Comparison of ENCODE assay signal across 18 cellular contexts in the genomic region with DNA sequence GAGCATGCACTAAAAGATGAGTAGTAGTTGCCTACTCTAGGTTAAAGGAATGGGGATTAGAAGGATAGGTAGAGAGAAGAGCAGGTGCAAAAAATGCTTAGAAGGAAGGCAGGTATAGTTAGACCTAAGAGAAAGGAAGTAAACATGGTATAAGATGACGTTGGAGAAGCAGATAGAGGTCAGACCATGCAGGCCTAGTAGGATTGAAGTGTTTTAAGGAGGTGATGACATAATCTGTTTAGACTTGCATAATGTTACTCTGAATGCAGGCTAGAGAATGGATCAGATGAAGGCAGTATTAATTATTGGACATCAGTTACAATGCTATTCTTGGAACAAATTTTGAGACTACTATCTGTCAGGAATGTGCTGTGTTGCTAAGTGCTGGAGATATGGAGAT. TPM values are rescaled to one million over a fixed set of nuclear protein-coding genes. Genes with fewer than 3 reads are reported as not detected.
DNase-seq lines count a peak whose midpoint lies in the region; ATAC-seq and TF ChIP-seq lines count a peak whose summit lies in the region.
"Had no signal": no experiment of that assay in that cellular context is flagged by ENCODE, and none has a peak within 500 bp of the region (broad histone marks: within the 10 kb centered on the region; RNA-seq: fewer than 3 reads in every experiment).

No MANE protein-coding gene starts in this region.

- H3K9me3 ChIP-seq in HEK293 (ENCODE audit: control insufficient read depth, insufficient read depth, low read depth, low read length): no peaks in the 10 kb centered on the region
- no peaks in the 10 kb centered on the region for H3K9me3 ChIP-seq in T-helper 17 cell (ENCODE audit: control insufficient read depth, low read length, poor library complexity, severe bottlenecking)
- H3K9me3 ChIP-seq in tibial nerve: no peaks in the 10 kb centered on the region
- H3K9me3 ChIP-seq: BLaER1, Caco-2, HAP-1 had no signal

- H3K36me3 Mint-ChIP-seq in T-helper 17 cell (ENCODE audit: low read depth): peaks cover 6% of the 10 kb centered on the region
- H3K36me3 Mint-ChIP-seq: CD4-positive, CD25-positive, alpha-beta regulatory T cell; CD8-positive, alpha-beta T cell had no signal

- H3K4me1 ChIP-seq in HEK293 (ENCODE audit: control insufficient read depth, insufficient read depth, low read length) (no peaks in the 10 kb centered on the region), tibial nerve (no peaks in the 10 kb centered on the region)
- H3K4me1 ChIP-seq: BLaER1, Caco-2, HAP-1 had no signal

- peak; percentile 49 for ATAC-seq in T-helper 17 cell
- no peak for ATAC-seq in sciatic nerve
- ATAC-seq: CD8-positive, alpha-beta T cell had no signal

- peak; percentile 12 for DNase-seq in DMS53 (lab: John Stamatoyannopoulos, UW)
- no peak for DNase-seq in DMS53 treated with DMSO at 0.1 percent for 48 hours (lab: John Stamatoyannopoulos, UW; ENCODE audit: unreplicated experiment)
- no peak for DNase-seq in T-helper 17 cell
- DNase-seq in tibial nerve (ENCODE audit: low spot score in 2 of 2): no peak
- no peak for DNase-seq in sciatic nerve (ENCODE audit: low spot score)
- DNase-seq: Caco-2; CD4-positive, CD25-positive, alpha-beta regulatory T cell; CD8-positive, alpha-beta T cell; DMS153; DMS79 treated with DMSO at 0.1 percent for 48 hours; GF-D8; GOT3 had no signal

- TF ChIP-seq CTCF in HEK293 (tag by site-specific recombination; IDR thresholded peaks at IDR 0.05) (no peak), tibial nerve (IDR thresholded peaks at IDR 0.05) (no peak)

- no peak for TF ChIP-seq POLR2A in tibial nerve (IDR thresholded peaks at IDR 0.05)

- peaks cover 6% of the 10 kb centered on the region for H3K27me3 Mint-ChIP-seq in T-helper 17 cell

- no peak overlapping the region for H3K27ac Mint-ChIP-seq in T-helper 17 cell
- H3K27ac Mint-ChIP-seq: B cell; CD4-positive, CD25-positive, alpha-beta regulatory T cell; CD8-positive, alpha-beta T cell had no signal

- H3K4me3 ChIP-seq in HEK293 (ENCODE audit: low read depth, low read length) (no peak overlapping the region), tibial nerve (no peak overlapping the region)
- H3K4me3 ChIP-seq: BLaER1, HAP-1 had no signal

- POLR2A ChIA-PET in HEK293 (lab: Yijun Ruan, JAX): no interaction called here

- TF ChIP-seq EP300 in tibial nerve (IDR thresholded peaks at IDR 0.05): no peak

- no peak overlapping the region for H3K4me3 Mint-ChIP-seq in T-helper 17 cell
- H3K4me3 Mint-ChIP-seq: B cell; CD4-positive, CD25-positive, alpha-beta regulatory T cell; CD8-positive, alpha-beta T cell had no signal

- H3K36me3 ChIP-seq in HEK293 (ENCODE audit: control insufficient read depth in 2 of 2, insufficient read depth in 1 of 2, low read length in 2 of 2) (no peaks in the 10 kb centered on the region), tibial nerve (no peaks in the 10 kb centered on the region)
- H3K36me3 ChIP-seq: BLaER1, HAP-1 had no signal

- H3K27me3 ChIP-seq in tibial nerve: no peaks in the 10 kb centered on the region
- H3K27me3 ChIP-seq: BLaER1 had no signal

- peaks cover 5% of the 10 kb centered on the region for H3K4me1 Mint-ChIP-seq in T-helper 17 cell
- H3K4me1 Mint-ChIP-seq: B cell; CD4-positive, CD25-positive, alpha-beta regulatory T cell had no signal

- intact Hi-C loops in sciatic nerve (cut with DNase I): no loop called here

- CTCF ChIA-PET in HEK293 (lab: Yijun Ruan, JAX): no interaction called here

- 43 to 52% methylated on average over 1 of the region's 1 CpG for WGBS in tibial nerve, 2 donors

- H3K27ac ChIP-seq in HEK293 (ENCODE audit: extremely low read depth, low read depth, low read length) (no peak overlapping the region), tibial nerve (no peak overlapping the region)
- H3K27ac ChIP-seq: 22Rv1, BLaER1, C4-2B had no signal

TF ChIP-seq in HEK293, 187 proteins besides CTCF, POLR2A, EP300 and RAD21:
- 0 out of 2 replicates have a peak, but pooled peaks have one; percentile 21 for TF ChIP-seq ZFP69B (tag by site-specific recombination; IDR thresholded peaks at IDR 0.05)
- TF ChIP-seq ZNF629 (tag by site-specific recombination; IDR thresholded peaks at IDR 0.05): peak; percentile 75
- peak; percentile 32; the same call in 1 of the 2 replicates for TF ChIP-seq ZBTB17 (tag by site-specific recombination; IDR thresholded peaks at IDR 0.05)
- TF ChIP-seq ZNF366 (tag by site-specific recombination; conservative IDR thresholded peaks at IDR 0.05): 0 out of 2 replicates have a peak, but pooled peaks have one; percentile 31
- TF ChIP-seq ZNF341 (tag by site-specific recombination; IDR thresholded peaks at IDR 0.05; ENCODE audit: low read depth): no peak
- TF ChIP-seq SP2 (tag by site-specific recombination; IDR thresholded peaks at IDR 0.05): no peak
- TF ChIP-seq, protein P1, sequence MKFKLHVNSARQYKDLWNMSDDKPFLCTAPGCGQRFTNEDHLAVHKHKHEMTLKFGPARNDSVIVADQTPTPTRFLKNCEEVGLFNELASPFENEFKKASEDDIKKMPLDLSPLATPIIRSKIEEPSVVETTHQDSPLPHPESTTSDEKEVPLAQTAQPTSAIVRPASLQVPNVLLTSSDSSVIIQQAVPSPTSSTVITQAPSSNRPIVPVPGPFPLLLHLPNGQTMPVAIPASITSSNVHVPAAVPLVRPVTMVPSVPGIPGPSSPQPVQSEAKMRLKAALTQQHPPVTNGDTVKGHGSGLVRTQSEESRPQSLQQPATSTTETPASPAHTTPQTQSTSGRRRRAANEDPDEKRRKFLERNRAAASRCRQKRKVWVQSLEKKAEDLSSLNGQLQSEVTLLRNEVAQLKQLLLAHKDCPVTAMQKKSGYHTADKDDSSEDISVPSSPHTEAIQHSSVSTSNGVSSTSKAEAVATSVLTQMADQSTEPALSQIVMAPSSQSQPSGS (tag by site-specific recombination; IDR thresholded peaks at IDR 0.05; ENCODE audit: low read depth): peak; percentile 84
- peak; percentile 27; the same call in 1 of the 2 replicates for TF ChIP-seq ZBTB21 (tag by site-specific recombination; IDR thresholded peaks at IDR 0.05)

RNA-seq across cellular contexts. Expression of gene ECT2, which starts 11.1 kb away (rescaled TPM):
- total RNA-seq in T-helper 17 cell (1 to 10 TPM; 2.2 to 2.3 TPM), tibial nerve (1 to 10 TPM; 3.1 to 9.0 (median 7.0) TPM), sciatic nerve (11.9 TPM)

RNA-seq across cellular contexts. Expression of gene NCEH1, which starts 28.6 kb away (rescaled TPM):
- 1 to 10 TPM; 1.0 to 2.4 TPM for total RNA-seq in T-helper 17 cell
- total RNA-seq in tibial nerve: 10 to 100 TPM in 1 of 4 donors, 1 to 10 TPM in 3; 4.3 to 13.5 (median 5.5) TPM
- total RNA-seq in sciatic nerve: 10.1 TPM
